Comparison of ENCODE assay signal across 1 cellular context in genomic region chr1:5514519-5515183, GRCh38.
TF ChIP-seq lines count a peak whose summit lies in the region.

No MANE protein-coding gene starts in this region.

TF ChIP-seq in HCT116, 20 proteins besides CTCF, POLR2A, EP300 and RAD21 (continued from another document):
- TF ChIP-seq SP1 (IDR thresholded peaks at IDR 0.05; ENCODE audit: low read depth) (no peak), CBX3 (IDR thresholded peaks at IDR 0.05; ENCODE audit: low read depth) (no peak), ATF3 (IDR thresholded peaks at IDR 0.05) (no peak)
TF ChIP-seq in HCT116: peak in this region for 0.
